Comparison of ENCODE assay signal across 17 cellular contexts in genomic region chr21:32641715-32642698, GRCh38. TPM values are rescaled to one million over a fixed set of nuclear protein-coding genes. Genes with fewer than 3 reads are reported as not detected.
"Had no signal": no experiment of that assay in that cellular context is flagged by ENCODE, and none has a peak within 500 bp of the region (broad histone marks: within the 10 kb centered on the region; RNA-seq: fewer than 3 reads in every experiment).

No MANE protein-coding gene starts in this region.

- ATAC-seq: activated CD8-positive, alpha-beta T cell treated with anti-CD3 and anti-CD28 coated beads, Interleukin-2, amount 10 ng/mL, durations not matched to agents 7 days and 5 days; activated T-cell treated with anti-CD3 and anti-CD28 coated beads, Interleukin-2, amount 50 U/mL, for 72 hours; left cardiac atrium; right cardiac atrium; upper lobe of right lung had no signal

- H3K4me1 ChIP-seq: esophagus squamous epithelium, parathyroid adenoma, stomach, upper lobe of right lung had no signal

- H3K9me3 ChIP-seq: esophagus squamous epithelium, stomach, thoracic aorta, upper lobe of right lung had no signal

- H3K27ac ChIP-seq: esophagus squamous epithelium, parathyroid adenoma, stomach, thoracic aorta, upper lobe of right lung had no signal

- H2AFZ ChIP-seq: parathyroid adenoma had no signal

- H3K4me3 ChIP-seq: esophagus squamous epithelium, smooth muscle cell, stomach, thoracic aorta, upper lobe of right lung had no signal

- H3K27me3 ChIP-seq: esophagus squamous epithelium, stomach, upper lobe of right lung had no signal

- FAIRE-seq: colon had no signal

- H3K9ac ChIP-seq: parathyroid adenoma had no signal

- H3K4me2 ChIP-seq: smooth muscle cell had no signal

- DNase-seq: activated CD4-positive, alpha-beta T cell treated with anti-CD3 and anti-CD28 coated beads, Interleukin-2, amount 10 ng/mL, durations not matched to agents 24 days and 14 days; activated CD4-positive, CD25-positive, alpha-beta regulatory T cell; activated CD8-positive, alpha-beta memory T cell treated with anti-CD3 and anti-CD28 coated beads, Interleukin-2, amount 50 U/mL, for 4 hours; activated CD8-positive, alpha-beta T cell treated with anti-CD3 and anti-CD28 coated beads, Interleukin-2, amount 10 ng/mL, durations not matched to agents 7 days and 5 days; activated gamma-delta T cell; activated T-cell treated with anti-CD3 and anti-CD28 coated beads, Interleukin-2, amount 50 U/mL, for 72 hours; amniotic stem cell; esophagus squamous epithelium; left cardiac atrium; right cardiac atrium; stomach; upper lobe of right lung had no signal

RNA-seq across cellular contexts. Expression of gene TCP10L, which starts 56.7 kb away (rescaled TPM):
- total RNA-seq: fibroblast of villous mesenchyme, smooth muscle cell had no signal
